14 cellular contexts compared by ENCODE assay signal in genomic region chr10:59382831-59383295, GRCh38. TPM values are rescaled to one million over a fixed set of nuclear protein-coding genes. Genes with fewer than 3 reads are reported as not detected.
DNase-seq lines count a peak whose midpoint lies in the region; ATAC-seq and TF ChIP-seq lines count a peak whose summit lies in the region.
"Had no signal": no experiment of that assay in that cellular context is flagged by ENCODE, and none has a peak within 500 bp of the region (broad histone marks: within the 10 kb centered on the region; RNA-seq: fewer than 3 reads in every experiment).

No MANE protein-coding gene starts in this region.

- WGBS in smooth muscle cell (ENCODE audit: low lambda C conversion rate), result 26% methylated on average over 3 of the region's 3 CpGs

- no peak overlapping the region for H3K4me3 ChIP-seq in coronary artery
- H3K4me3 ChIP-seq in smooth muscle cell, result no peak overlapping the region
- H3K4me3 ChIP-seq: BLaER1, SK-N-MC had no signal

- peak overlapping the region; percentile 38 for H3K4me2 ChIP-seq in smooth muscle cell
- H3K4me2 ChIP-seq: BLaER1 had no signal

- H3K27me3 ChIP-seq in smooth muscle cell (ENCODE audit: low read depth), result no peaks in the 10 kb centered on the region
- H3K27me3 ChIP-seq: BLaER1, neutrophil had no signal

- peaks cover 27% of the 10 kb centered on the region for H3K4me1 ChIP-seq in smooth muscle cell (ENCODE audit: low read depth)
- H3K4me1 ChIP-seq: BLaER1 had no signal

- H3K27ac ChIP-seq in coronary artery (peak overlapping the region; percentile 77 to 83), smooth muscle cell (ENCODE audit: low read depth) (peak overlapping the region; percentile 56)
- H3K27ac ChIP-seq: BLaER1, neutrophil, SK-N-MC had no signal

- no peaks in the 10 kb centered on the region for H3K79me2 ChIP-seq in smooth muscle cell (ENCODE audit: low read depth)

- H3K9ac ChIP-seq in smooth muscle cell (ENCODE audit: low read depth), result no peak overlapping the region
- H3K9ac ChIP-seq: BLaER1 had no signal

- no peaks in the 10 kb centered on the region for H3K36me3 ChIP-seq in smooth muscle cell (ENCODE audit: low read depth)
- H3K36me3 ChIP-seq: BLaER1, neutrophil had no signal

- H2AFZ ChIP-seq in smooth muscle cell (ENCODE audit: low read depth), result no peak overlapping the region

- H3K9me3 ChIP-seq in smooth muscle cell (replicated peaks; ENCODE audit: low read depth), result no peaks in the 10 kb centered on the region
- H3K9me3 ChIP-seq: BLaER1, neutrophil had no signal

- TF ChIP-seq CTCF in coronary artery (IDR thresholded peaks at IDR 0.05), result no peak
- no peak for TF ChIP-seq CTCF in smooth muscle cell (IDR thresholded peaks at IDR 0.05; ENCODE audit: borderline replicate concordance, insufficient read depth, poor library complexity, severe bottlenecking)

- no peaks in the 10 kb centered on the region for H4K20me1 ChIP-seq in smooth muscle cell (ENCODE audit: low read depth)
- H4K20me1 ChIP-seq: BLaER1 had no signal

- ATAC-seq in left lobe of liver (peak; percentile 31), GM21529 (IDR thresholded peaks at IDR 0.05; ENCODE audit: unreplicated experiment) (no peak), HG03432 (IDR thresholded peaks at IDR 0.05; ENCODE audit: unreplicated experiment) (no peak), esophagus mucosa (no peak)

- DNase-seq in LHCN-M2 (ENCODE audit: low read depth) (peak; percentile 84), coronary artery (ENCODE audit: low spot score) (no peak), left lobe of liver (ENCODE audit: low spot score) (no peak), smooth muscle cell (lab: John Stamatoyannopoulos, UW; ENCODE audit: unreplicated experiment) (no peak), AG08396 (ENCODE audit: low spot score) (no peak)
- DNase-seq: DND-41, NCI-H1436, NCI-H82 had no signal

- H3F3A ChIP-seq in smooth muscle cell (ENCODE audit: low read depth), result peaks cover 16% of the 10 kb centered on the region

RNA-seq across cellular contexts. Expression of gene FAM13C, which starts 20.5 kb away (rescaled TPM):
- total RNA-seq in LHCN-M2 (2014; rRNA removed) (19.0 and 20.4 TPM in 2 replicates), left lobe of liver (1.3 TPM), smooth muscle cell (0.76 TPM in 1 of 2 replicates, not detected in the other), esophagus mucosa (2.1 TPM)
- polyA plus RNA-seq in LHCN-M2 (2012), result 2.5 TPM
- not detected in 2 replicates for polyA plus RNA-seq in smooth muscle cell
